24 cellular contexts compared by ENCODE assay signal in the genomic region with DNA sequence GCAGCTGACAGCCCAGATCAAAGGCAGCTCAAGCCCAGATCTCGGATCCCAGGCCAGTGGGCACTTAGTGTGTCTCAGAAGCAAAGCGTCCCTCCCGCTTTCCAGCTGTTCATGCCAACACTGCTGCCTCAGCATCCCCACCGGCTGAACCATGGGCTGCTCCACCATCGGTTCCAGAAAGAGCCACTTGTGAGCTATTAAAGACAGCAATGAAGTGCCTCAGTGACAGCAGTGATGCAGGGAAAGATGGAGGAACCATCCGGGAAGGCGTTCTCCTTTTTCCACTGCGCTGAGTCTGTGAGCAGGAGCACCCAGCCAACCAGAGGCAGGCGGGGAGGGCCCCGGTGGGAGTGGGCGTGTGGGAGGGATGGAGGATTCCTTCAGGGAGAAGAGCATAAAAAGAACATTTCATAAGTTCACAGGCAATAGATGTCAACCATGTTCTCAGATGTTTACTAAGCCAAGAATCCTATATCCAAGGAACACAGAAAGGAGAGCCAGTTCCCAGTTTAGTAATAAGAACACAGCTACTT.
"Had no signal": no experiment of that assay in that cellular context is flagged by ENCODE, and none has a peak within 500 bp of the region (broad histone marks: within the 10 kb centered on the region; RNA-seq: fewer than 3 reads in every experiment).

No MANE protein-coding gene starts in this region.

- H3K27ac ChIP-seq: HL-60, KMS-11, RWPE1 had no signal

- H3K9ac ChIP-seq: KMS-11, SK-N-SH had no signal

- ATAC-seq: K562, Panc1, PC-3 had no signal

- H3K4me2 ChIP-seq: KMS-11, SK-N-SH had no signal

- H3K9me3 ChIP-seq: SK-N-SH had no signal

- DNase-seq: Kasumi-1, NCI-H1048, NCI-H1105 treated with DMSO at 0.1 percent for 48 hours, NCI-H1417 treated with DMSO at 0.1 percent for 48 hours, NCI-H146, NCI-H1694 treated with DMSO at 0.1 percent for 48 hours, NCI-H1930, NCI-H2081, NCI-H2107, NCI-H226, NCI-H446, NCI-H510A, NCI-H524 treated with DMSO at 0.1 percent for 48 hours, NCI-H69, NCI-H774, PC-3, SHP77, SK-N-SH, SW 1271 had no signal

- H3K4me3 ChIP-seq: K562 had no signal
